Comparison of ENCODE assay signal across 7 cellular contexts in genomic region chrX:153925739-153926593, GRCh38. TPM values are rescaled to one million over a fixed set of nuclear protein-coding genes. Genes with fewer than 3 reads are reported as not detected.
DNase-seq lines count a peak whose midpoint lies in the region; ATAC-seq and TF ChIP-seq lines count a peak whose summit lies in the region.

Gene ARHGAP4 (minus strand): TSS chrX:153926264. CDS start chrX:153926202, 62 bp downstream.

- ATAC-seq in RWPE2 (ENCODE audit: low read depth) (no peak), body of pancreas (no peak), HG03469 (IDR thresholded peaks at IDR 0.05; ENCODE audit: unreplicated experiment) (no peak)
- peak; percentile 54 for ATAC-seq in stimulated activated memory B cell treated with anti-CD40 and anti-IgM and Interleukin-4, amounts not matched to agents 10 μg/mL and 1 μg/mL and 100 μg/mL, for 72 hours

- DNase-seq in GM20000 (ENCODE audit: low spot score) = peak; percentile 68
- no peak for DNase-seq in RWPE2 (ENCODE audit: low spot score)
- DNase-seq in body of pancreas = no peak
- no peak for DNase-seq in hippocampal formation (lab: John Stamatoyannopoulos, UW)

- H3K36me3 Mint-ChIP-seq in stimulated activated memory B cell treated with anti-CD40 and anti-IgM and Interleukin-4, amounts not matched to agents 10 μg/mL and 1 μg/mL and 100 μg/mL, for 72 hours = no peaks in the 10 kb centered on the region

- peak within 1 kb of the TSS; percentile 99 for H3K27ac Mint-ChIP-seq in stimulated activated memory B cell treated with anti-CD40 and anti-IgM and Interleukin-4, amounts not matched to agents 10 μg/mL and 1 μg/mL and 100 μg/mL, for 72 hours

- H3K4me1 Mint-ChIP-seq in stimulated activated memory B cell treated with anti-CD40 and anti-IgM and Interleukin-4, amounts not matched to agents 10 μg/mL and 1 μg/mL and 100 μg/mL, for 72 hours = peaks cover 50% of the 10 kb centered on the region

- H3K4me1 ChIP-seq in RWPE2 (ENCODE audit: insufficient read depth, poor library complexity, severe bottlenecking) (no peaks in the 10 kb centered on the region), body of pancreas (peaks cover 29% of the 10 kb centered on the region), liver (ENCODE audit: control insufficient read depth in 4 of 4, insufficient read depth in 4 of 4, low read length in 3 of 4) (peaks cover 9 to 35% (median 24%) of the 10 kb centered on the region in 4 donors)

- no peaks in the 10 kb centered on the region for H3K27me3 Mint-ChIP-seq in stimulated activated memory B cell treated with anti-CD40 and anti-IgM and Interleukin-4, amounts not matched to agents 10 μg/mL and 1 μg/mL and 100 μg/mL, for 72 hours

- intact Hi-C loops in body of pancreas (cut with DNase I) = no loop called here

- H3K9ac ChIP-seq in liver (ENCODE audit: low read depth in 1 of 2, low read length in 2 of 2) = no peak within 1 kb of the TSS

- H3K36me3 ChIP-seq in RWPE2 (ENCODE audit: low read depth) (no peaks in the 10 kb centered on the region; the same call in 1 of the 2 replicates), body of pancreas (replicated peaks in 1 of 2; ENCODE audit: insufficient read depth in 1 of 2, low read depth in 2 of 2) (no peaks in the 10 kb centered on the region), liver (ENCODE audit: control insufficient read depth in 4 of 4, insufficient read depth in 3 of 4, low read depth in 1 of 4, low read length in 3 of 4) (peaks cover 0 to 9% (median 1%) of the 10 kb centered on the region in 4 donors)

- peak within 1 kb of the TSS; percentile 91 for H3K27ac ChIP-seq in RWPE2 (ENCODE audit: poor library complexity, severe bottlenecking)
- peak within 1 kb of the TSS; percentile 36 to 96 (median 86) for H3K27ac ChIP-seq in body of pancreas
- peak within 1 kb of the TSS; percentile 92 to 95 for H3K27ac ChIP-seq in liver (ENCODE audit: low read depth in 1 of 2, low read length in 2 of 2)

- no peaks in the 10 kb centered on the region for H3K9me3 Mint-ChIP-seq in stimulated activated memory B cell treated with anti-CD40 and anti-IgM and Interleukin-4, amounts not matched to agents 10 μg/mL and 1 μg/mL and 100 μg/mL, for 72 hours

- no peaks in the 10 kb centered on the region for H3K9me3 ChIP-seq in RWPE2 (ENCODE audit: severe bottlenecking)
- no peaks in the 10 kb centered on the region for H3K9me3 ChIP-seq in body of pancreas
- H3K9me3 ChIP-seq in liver (ENCODE audit: control insufficient read depth in 4 of 4, low read length in 3 of 4) = no peaks in the 10 kb centered on the region

- no peaks in the 10 kb centered on the region for H3K27me3 ChIP-seq in RWPE2 (ENCODE audit: insufficient read depth, poor library complexity, severe bottlenecking)
- no peaks in the 10 kb centered on the region for H3K27me3 ChIP-seq in body of pancreas
- no peaks in the 10 kb centered on the region for H3K27me3 ChIP-seq in liver (ENCODE audit: control insufficient read depth in 4 of 4, insufficient read depth in 4 of 4, low read length in 3 of 4)

- TF ChIP-seq CTCF in GM20000 (IDR thresholded peaks at IDR 0.05; ENCODE audit: extremely low read depth, missing control alignments) (no peak), RWPE2 (IDR thresholded peaks at IDR 0.05; ENCODE audit: poor library complexity, severe bottlenecking) (no peak), body of pancreas (IDR thresholded peaks at IDR 0.05) (no peak), liver (IDR thresholded peaks at IDR 0.05; ENCODE audit: low read depth, low read length, missing input control) (no peak)

- no peak for TF ChIP-seq RAD21 in liver (IDR thresholded peaks at IDR 0.05)

- peak in 1 of 3 donors; percentile 13 for TF ChIP-seq POLR2A in body of pancreas (IDR thresholded peaks at IDR 0.05)

- peak within 1 kb of the TSS; percentile 97 for H3K4me3 Mint-ChIP-seq in stimulated activated memory B cell treated with anti-CD40 and anti-IgM and Interleukin-4, amounts not matched to agents 10 μg/mL and 1 μg/mL and 100 μg/mL, for 72 hours

- 24 to 56% methylated on average over 9 to 14 of the region's 59 CpGs for WGBS in body of pancreas, 2 donors
- 16% methylated on average over 59 of the region's 59 CpGs for WGBS in liver

- H3K4me3 ChIP-seq in RWPE2 (ENCODE audit: severe bottlenecking) = no peak within 1 kb of the TSS
- H3K4me3 ChIP-seq in body of pancreas = no peak within 1 kb of the TSS
- H3K4me3 ChIP-seq in liver (ENCODE audit: low read depth in 1 of 3, low read length in 3 of 3) = peak within 1 kb of the TSS in 2 of 3 donors; percentile 25 to 26

TF ChIP-seq in liver, 16 proteins besides CTCF, POLR2A, EP300 and RAD21:
- TF ChIP-seq YY1 (IDR thresholded peaks at IDR 0.05) (no peak), RXRA (IDR thresholded peaks at IDR 0.05) (no peak), ZBTB33 (IDR thresholded peaks at IDR 0.05) (no peak), HNF4G (IDR thresholded peaks at IDR 0.05) (no peak), JUND (IDR thresholded peaks at IDR 0.05) (no peak), NR2F2 (IDR thresholded peaks at IDR 0.05) (no peak), ATF3 (IDR thresholded peaks at IDR 0.05) (no peak), MAX (IDR thresholded peaks at IDR 0.05) (no peak), GABPA (IDR thresholded peaks at IDR 0.05 in 1 of 2, conservative IDR thresholded peaks at IDR 0.05 in 1 of 2) (no peak), FOXA1 (IDR thresholded peaks at IDR 0.05) (no peak), EGR1 (IDR thresholded peaks at IDR 0.05; ENCODE audit: low read depth in 2 of 2) (no peak), TAF1 (conservative IDR thresholded peaks at IDR 0.05) (no peak), HNF4A (conservative IDR thresholded peaks at IDR 0.05) (no peak), FOXA2 (IDR thresholded peaks at IDR 0.05) (no peak), SP1 (IDR thresholded peaks at IDR 0.05) (no peak), REST (IDR thresholded peaks at IDR 0.05) (no peak)

RNA-seq across cellular contexts. Expression of gene ARHGAP4, which starts in this region (rescaled TPM):
- total RNA-seq in body of pancreas = 10 to 100 TPM in 1 of 2 donors, 1 to 10 TPM in 1; 8.6 to 16.6 TPM
- 10 to 100 TPM; 12.5 to 28.1 TPM for total RNA-seq in liver
- polyA plus RNA-seq in liver = 1 to 10 TPM; 3.3 to 8.0 TPM

Comparison
In these comparisons a context has a peak if more than half of its experiments do, and no peak if none do; other contexts are left out.
1. H3K4me3 ChIP-seq: peak in liver (2 of 3); none in RWPE2 (single experiment) and body of pancreas (0 of 2).
2. Peak in every context shown above with its lines, with median percentiles within 50 percentile points of each other: H3K27ac ChIP-seq.